In genomic region chr4:60020389-60020788, GRCh38 we compare ENCODE assay signal across 15 cellular contexts.
DNase-seq lines count a peak whose midpoint lies in the region; ATAC-seq and TF ChIP-seq lines count a peak whose summit lies in the region.
"Had no signal": no experiment of that assay in that cellular context is flagged by ENCODE, and none has a peak within 500 bp of the region (broad histone marks: within the 10 kb centered on the region; RNA-seq: fewer than 3 reads in every experiment).

No MANE protein-coding gene starts in this region.

- no peaks in the 10 kb centered on the region for H3F3A ChIP-seq in GM23338 (replicated peaks; ENCODE audit: low read depth)

- DNase-seq in Right ventricle myocardium inferior (ENCODE audit: missing footprints) (no peak), left cardiac atrium (no peak), GM23338 (ENCODE audit: low spot score) (no peak), kidney tubule cell (ENCODE audit: low spot score) (peak; percentile 16), renal cortical epithelial cell (ENCODE audit: low read depth) (peak; percentile 4), dedifferentiated amniotic fluid mesenchymal stem cell (ENCODE audit: extremely low spot score) (no peak), GM13977 (ENCODE audit: low spot score) (no peak)
- DNase-seq: CD8-positive, alpha-beta T cell; COR-L47; DMS153; DMS79 treated with DMSO at 0.1 percent for 48 hours; EL had no signal

- H3K4me3 Mint-ChIP-seq in GM23338: no peak overlapping the region
- H3K4me3 Mint-ChIP-seq: CD14-positive monocyte; CD8-positive, alpha-beta T cell had no signal

- no peaks in the 10 kb centered on the region for H4K20me1 ChIP-seq in GM23338 (replicated peaks; ENCODE audit: insufficient read depth)

- no peaks in the 10 kb centered on the region; the same call in 1 of the 2 replicates for H3K4me1 ChIP-seq in GM23338 (ENCODE audit: insufficient read depth)

- H2AFZ ChIP-seq in GM23338: peak overlapping the region; percentile 72; the same call in 1 of the 2 replicates

- H3K27me3 Mint-ChIP-seq in GM23338 (ENCODE audit: insufficient read depth, low read depth, poor library complexity): no peaks in the 10 kb centered on the region

- intact Hi-C loops in Right ventricle myocardium inferior (cut with DNase I): no loop called here
- intact Hi-C loops in left cardiac atrium (cut with DNase I): no loop called here

- in situ Hi-C loops in GM13977 (cut with MboI; ENCODE audit: low pct_unique_long_range_greater_than_20kb, low sequenced_read_pairs, unreplicated experiment): no loop called here

- H3K27ac Mint-ChIP-seq in GM23338: 0 out of 2 replicates have a peak overlapping the region, but pooled peaks have one; percentile 51
- H3K27ac Mint-ChIP-seq: CD14-positive monocyte; CD8-positive, alpha-beta T cell had no signal

- H3K9me3 Mint-ChIP-seq in GM23338: no peaks in the 10 kb centered on the region

- ATAC-seq in Right ventricle myocardium inferior: peak; percentile 42
- no peak for ATAC-seq in left cardiac atrium
- no peak for ATAC-seq in GM23338
- ATAC-seq: CD8-positive, alpha-beta T cell had no signal

- H3K36me3 ChIP-seq in GM23338 (ENCODE audit: insufficient read depth): no peaks in the 10 kb centered on the region
- H3K36me3 ChIP-seq: HAP-1 had no signal

- no peak overlapping the region for H3K4me3 ChIP-seq in GM23338
- H3K4me3 ChIP-seq: HAP-1 had no signal

- no peaks in the 10 kb centered on the region for H3K27me3 ChIP-seq in GM23338 (ENCODE audit: insufficient read depth)

- no peak for TF ChIP-seq CTCF in GM23338 (conservative IDR thresholded peaks at IDR 0.05; ENCODE audit: low read depth in 2 of 2)
- no peak for TF ChIP-seq CTCF in GM13977 (IDR thresholded peaks at IDR 0.05; ENCODE audit: extremely low read depth, insufficient read depth, missing control alignments)

- no peaks in the 10 kb centered on the region for H3K79me2 ChIP-seq in GM23338 (replicated peaks; ENCODE audit: insufficient read depth)

- 0 out of 2 replicates have a peak overlapping the region, but pooled peaks have one; percentile 16 for H3K4me2 ChIP-seq in GM23338

- no peaks in the 10 kb centered on the region for H3K9me2 ChIP-seq in GM23338 (ENCODE audit: insufficient read depth)

- peaks cover 8% of the 10 kb centered on the region; the same call in 2 of the 3 replicates for H3K4me1 Mint-ChIP-seq in GM23338
- H3K4me1 Mint-ChIP-seq: CD14-positive monocyte had no signal

- H3K27ac ChIP-seq in GM23338 (ENCODE audit: low read depth): no peak overlapping the region; the same call in 1 of the 2 replicates
- H3K27ac ChIP-seq: 22Rv1 had no signal

- H3K36me3 Mint-ChIP-seq in GM23338 (ENCODE audit: low read depth): no peaks in the 10 kb centered on the region
- H3K36me3 Mint-ChIP-seq: CD14-positive monocyte; CD8-positive, alpha-beta T cell had no signal

TF ChIP-seq in GM23338, 12 proteins besides CTCF, POLR2A, EP300 and RAD21 (continues in another document):
- no peak for TF ChIP-seq STAT1 (IDR thresholded peaks at IDR 0.05; ENCODE audit: unreplicated experiment)
- TF ChIP-seq EZH2 (IDR thresholded peaks at IDR 0.05; ENCODE audit: low read depth, unreplicated experiment): no peak
- TF ChIP-seq CREB1 (CRISPR knock-in tag; IDR thresholded peaks at IDR 0.05; ENCODE audit: low read depth): no peak
- TF ChIP-seq NANOG (IDR thresholded peaks at IDR 0.05; ENCODE audit: borderline replicate concordance): no peak
- TF ChIP-seq REST (IDR thresholded peaks at IDR 0.05; ENCODE audit: unreplicated experiment): no peak
- TF ChIP-seq POLR2AphosphoS5 (IDR thresholded peaks at IDR 0.05; ENCODE audit: low read depth): no peak
- TF ChIP-seq ZNF331 (CRISPR knock-in tag; IDR thresholded peaks at IDR 0.05; ENCODE audit: low read depth): no peak
- TF ChIP-seq ETS1 (IDR thresholded peaks at IDR 0.05): no peak
- TF ChIP-seq ZNF114 (CRISPR knock-in tag; IDR thresholded peaks at IDR 0.05): no peak
- TF ChIP-seq JUNB (IDR thresholded peaks at IDR 0.05; ENCODE audit: unreplicated experiment): no peak
- no peak for TF ChIP-seq EZH2phosphoT487 (IDR thresholded peaks at IDR 0.05; ENCODE audit: unreplicated experiment)

Comparison
In these comparisons a context has a peak if more than half of its experiments do, and no peak if none do; other contexts are left out.
1. DNase-seq: peak in kidney tubule cell (single experiment) and renal cortical epithelial cell (single experiment); none in Right ventricle myocardium inferior (single experiment), left cardiac atrium (single experiment), GM23338 (single experiment), dedifferentiated amniotic fluid mesenchymal stem cell (single experiment) and GM13977 (single experiment).